ENCODE assay signal across 25 cellular contexts in genomic region chr17:4631836-4632582, GRCh38. TPM values are rescaled to one million over a fixed set of nuclear protein-coding genes. Genes with fewer than 3 reads are reported as not detected.
DNase-seq lines count a peak whose midpoint lies in the region; ATAC-seq and TF ChIP-seq lines count a peak whose summit lies in the region.
"Had no signal": no experiment of that assay in that cellular context is flagged by ENCODE, and none has a peak within 500 bp of the region (broad histone marks: within the 10 kb centered on the region; RNA-seq: fewer than 3 reads in every experiment).

No MANE protein-coding gene starts in this region.

- H3K4me1 Mint-ChIP-seq in memory B cell (peaks cover 22% of the 10 kb centered on the region), osteocyte (ENCODE audit: unreplicated experiment) (no peaks in the 10 kb centered on the region)

- H3K4me3 Mint-ChIP-seq in memory B cell = no peak overlapping the region
- no peak overlapping the region for H3K4me3 Mint-ChIP-seq in osteocyte (ENCODE audit: unreplicated experiment)
- H3K4me3 Mint-ChIP-seq: activated B cell treated with CpG ODN at 0.5 μM for 24 hours; activated CD8-positive, alpha-beta T cell treated with anti-CD3 and anti-CD28 coated beads for 36 hours; effector memory CD8-positive, alpha-beta T cell had no signal

- ATAC-seq in memory B cell (ENCODE audit: low read depth) (no peak), HG02885 (IDR thresholded peaks at IDR 0.05; ENCODE audit: poor library complexity, unreplicated experiment) (no peak)
- ATAC-seq: activated CD8-positive, alpha-beta T cell treated with anti-CD3 and anti-CD28 coated beads for 36 hours; effector memory CD8-positive, alpha-beta T cell; right cardiac atrium had no signal

- H3K9me3 Mint-ChIP-seq in memory B cell (no peaks in the 10 kb centered on the region), osteocyte (ENCODE audit: unreplicated experiment) (no peaks in the 10 kb centered on the region)
- H3K9me3 Mint-ChIP-seq: activated B cell treated with CpG ODN at 0.5 μM for 24 hours; effector memory CD8-positive, alpha-beta T cell had no signal

- TF ChIP-seq CTCF in osteocyte (IDR thresholded peaks at IDR 0.05) = no peak

- H3K36me3 Mint-ChIP-seq in memory B cell (no peaks in the 10 kb centered on the region), osteocyte (ENCODE audit: unreplicated experiment) (no peaks in the 10 kb centered on the region)

- H3K27ac Mint-ChIP-seq in memory B cell (peak overlapping the region; percentile 11), osteocyte (ENCODE audit: unreplicated experiment) (no peak overlapping the region)
- H3K27ac Mint-ChIP-seq: activated B cell treated with CpG ODN at 0.5 μM for 24 hours; activated CD8-positive, alpha-beta T cell treated with anti-CD3 and anti-CD28 coated beads for 36 hours; effector memory CD8-positive, alpha-beta T cell had no signal

- DNase-seq in A172 (ENCODE audit: low spot score) = peak; percentile 25
- DNase-seq in HT1080 (ENCODE audit: low read depth) = peak; percentile 10
- DNase-seq in astrocyte of the hippocampus (ENCODE audit: low read depth, low spot score) = peak; percentile 35
- DNase-seq in memory B cell (ENCODE audit: low spot score in 2 of 2) = no peak
- DNase-seq in activated CD4-positive, alpha-beta T cell treated with anti-CD3 and anti-CD28 coated beads for 48 hours = no peak
- DNase-seq in osteocyte (ENCODE audit: extremely low spot score, unreplicated experiment) = no peak
- DNase-seq in NCI-H524 treated with DMSO at 0.1 percent for 48 hours (lab: John Stamatoyannopoulos, UW) = no peak
- DNase-seq: activated B cell treated with CpG ODN at 0.5 μM for 24 hours; activated CD8-positive, alpha-beta T cell treated with anti-CD3 and anti-CD28 coated beads for 36 hours; activated T-cell treated with anti-CD3 and anti-CD28 coated beads, Interleukin-2, amount 50 U/mL, for 1 hour; anterior cingulate cortex; C1 segment of cervical spinal cord; effector memory CD8-positive, alpha-beta T cell; esophagus squamous epithelium; KBM-7; left ventricle myocardium inferior; MV-4-11; NCI-H187; right cardiac atrium had no signal

- no peaks in the 10 kb centered on the region for H3K27me3 Mint-ChIP-seq in memory B cell
- peaks cover 34% of the 10 kb centered on the region for H3K27me3 Mint-ChIP-seq in osteocyte (ENCODE audit: unreplicated experiment)

RNA-seq across cellular contexts. Expression of gene ALOX15, which starts 9.5 kb away (rescaled TPM):
- not detected in 2 replicates for total RNA-seq in A172 (2014; rRNA removed; shearing (Covaris generic))
- not detected in 2 replicates for total RNA-seq in HT1080 (2014; rRNA removed; shearing (Covaris generic))
- polyA plus RNA-seq in HT1080 (2015; cell fraction: cytosol; rRNA removed) = not detected in 2 replicates
- polyA plus RNA-seq in HT1080 (2015; cell fraction: nucleus; rRNA removed) = not detected in 2 replicates
- total RNA-seq in osteocyte = not detected in 2 replicates
- total RNA-seq: A673; activated B cell treated with CpG ODN at 0.5 μM for 24 hours; activated CD8-positive, alpha-beta T cell treated with anti-CD3 and anti-CD28 coated beads for 36 hours; glomerular endothelial cell; RPMI7951; T-helper 2 cell treated with Interferon-gamma antibody and Interleukin-4, amounts not matched to agents 100 ng/mL and 5 ng/mL, for 36 hours; vagina had no signal

RNA-seq across cellular contexts. Expression of gene SMTNL2, which starts 47.7 kb away (rescaled TPM):
- total RNA-seq in A172 (2014; rRNA removed; shearing (Covaris generic)) = 0.34 and 1.8 TPM in 2 replicates
- not detected in 2 replicates for total RNA-seq in HT1080 (2014; rRNA removed; shearing (Covaris generic))
- polyA plus RNA-seq in HT1080 (2015; cell fraction: cytosol; rRNA removed) = not detected in 2 replicates
- not detected in 2 replicates for polyA plus RNA-seq in HT1080 (2015; cell fraction: nucleus; rRNA removed)
- 1.7 and 2.8 TPM in 2 replicates for total RNA-seq in osteocyte
- total RNA-seq: A673; activated B cell treated with CpG ODN at 0.5 μM for 24 hours; activated CD8-positive, alpha-beta T cell treated with anti-CD3 and anti-CD28 coated beads for 36 hours; glomerular endothelial cell; RPMI7951; T-helper 2 cell treated with Interferon-gamma antibody and Interleukin-4, amounts not matched to agents 100 ng/mL and 5 ng/mL, for 36 hours had no signal

Comparison
In these comparisons a context has a peak if more than half of its experiments do, and no peak if none do; other contexts are left out.
1. DNase-seq: peak in A172 (single experiment), HT1080 (single experiment) and astrocyte of the hippocampus (single experiment); none in memory B cell (0 of 2), activated CD4-positive, alpha-beta T cell treated with anti-CD3 and anti-CD28 coated beads for 48 hours (single experiment), osteocyte (single experiment) and NCI-H524 treated with DMSO at 0.1 percent for 48 hours (single experiment).